22 cellular contexts compared by ENCODE assay signal in the genomic region with DNA sequence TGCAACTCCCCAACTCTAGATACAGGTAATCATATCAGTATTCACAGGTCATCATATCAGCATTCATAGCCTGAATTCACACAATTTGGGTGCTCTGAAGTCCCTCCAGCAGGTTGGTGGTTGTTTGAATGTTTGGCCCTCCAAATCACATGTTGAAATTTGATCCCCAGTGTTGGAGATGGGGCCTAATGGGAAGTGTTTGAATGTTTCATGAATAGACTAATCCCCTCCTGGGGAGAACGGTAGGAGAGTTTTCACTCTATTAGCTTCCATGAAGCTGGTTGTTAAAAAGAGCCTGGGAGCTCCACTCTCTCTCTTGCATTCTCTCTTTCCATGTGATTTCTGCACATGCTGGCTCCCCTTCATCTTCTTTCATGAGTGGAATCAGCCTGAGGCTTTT.
DNase-seq lines count a peak whose midpoint lies in the region; ATAC-seq and TF ChIP-seq lines count a peak whose summit lies in the region.
"Had no signal": no experiment of that assay in that cellular context is flagged by ENCODE, and none has a peak within 500 bp of the region (broad histone marks: within the 10 kb centered on the region; RNA-seq: fewer than 3 reads in every experiment).

No MANE protein-coding gene starts in this region.

- H3K27ac ChIP-seq in iPS DF 6.9 (ENCODE audit: low read length): no peak overlapping the region
- H3K27ac ChIP-seq: A549, gastrocnemius medialis, skin epidermis, VCaP had no signal

- H3K36me3 ChIP-seq in iPS DF 6.9 (ENCODE audit: control insufficient read depth, insufficient read depth, low read length): no peaks in the 10 kb centered on the region
- H3K36me3 ChIP-seq: BE2C, gastrocnemius medialis, HAP-1 had no signal

- no CpG with 5 or more reads among the region's 1 CpG for whole genome bisulfite sequencing in iPS DF 6.9 (ENCODE audit: insufficient coverage, insufficient read length)

- DNase-seq in NCI-H345 (lab: John Stamatoyannopoulos, UW) (peak; percentile 37), NCI-H345 treated with DMSO at 0.1 percent for 48 hours (lab: John Stamatoyannopoulos, UW; ENCODE audit: unreplicated experiment) (no peak), NCI-H748 treated with DMSO at 0.1 percent for 48 hours (lab: John Stamatoyannopoulos, UW) (peak; percentile 7), iPS DF 6.9 (ENCODE audit: low read depth, low spot score) (peak; percentile 20), HEK293T (ENCODE audit: extremely low spot score) (no peak), NCI-H1436 (lab: John Stamatoyannopoulos, UW) (no peak)
- DNase-seq: activated CD4-positive, alpha-beta T cell treated with anti-CD3 and anti-CD28 coated beads, Interleukin-2, amount 10 ng/mL, durations not matched to agents 7 days and 5 days; activated CD8-positive, alpha-beta memory T cell treated with anti-CD3 and anti-CD28 coated beads, Interleukin-2, amount 10 ng/mL, durations not matched to agents 7 days and 5 days; activated naive CD4-positive, alpha-beta T cell treated with anti-CD3 and anti-CD28 coated beads, Interleukin-2, amount 50 U/mL, for 16 hours; BE2C; cortex of kidney; DND-41; gastrocnemius medialis; hypothalamus; mammary epithelial cell; NCI-H82 had no signal

- CTCF ChIA-PET in HEK293T (lab: Yijun Ruan, JAX): no interaction called here

- no peaks in the 10 kb centered on the region for H3K9me3 ChIP-seq in iPS DF 6.9 (ENCODE audit: control insufficient read depth, insufficient read depth, low read length)
- H3K9me3 ChIP-seq: A549, BE2C, gastrocnemius medialis, HAP-1 had no signal

- H3K4me3 ChIP-seq in iPS DF 6.9 (ENCODE audit: low read length): no peak overlapping the region
- H3K4me3 ChIP-seq: A549, gastrocnemius medialis, HAP-1, skin epidermis had no signal

- no peaks in the 10 kb centered on the region for H3K27me3 ChIP-seq in iPS DF 6.9 (ENCODE audit: control insufficient read depth, insufficient read depth, low read length)
- H3K27me3 ChIP-seq: BE2C, gastrocnemius medialis had no signal

- POLR2A ChIA-PET in HEK293T (lab: Yijun Ruan, JAX): no interaction called here

- peaks cover 2% of the 10 kb centered on the region; the same call in 1 of the 2 replicates for H3K4me1 ChIP-seq in iPS DF 6.9 (ENCODE audit: control insufficient read depth, insufficient read depth, low read length)
- H3K4me1 ChIP-seq: A549, BE2C, gastrocnemius medialis had no signal

- no peak for ATAC-seq in HG03521 (IDR thresholded peaks at IDR 0.05; ENCODE audit: unreplicated experiment)
- no peak for ATAC-seq in GM21423 (IDR thresholded peaks at IDR 0.05; ENCODE audit: unreplicated experiment)
- ATAC-seq: A549; activated CD8-positive, alpha-beta memory T cell treated with anti-CD3 and anti-CD28 coated beads, Interleukin-2, amount 10 ng/mL, durations not matched to agents 7 days and 5 days; gastrocnemius medialis had no signal

TF ChIP-seq in HEK293T, 16 proteins besides CTCF, POLR2A, EP300 and RAD21:
- TF ChIP-seq ELF4 (IDR thresholded peaks at IDR 0.05) (no peak), CTBP1 (IDR thresholded peaks at IDR 0.05; ENCODE audit: borderline replicate concordance) (no peak), TARDBP (IDR thresholded peaks at IDR 0.05) (no peak), SUZ12 (IDR thresholded peaks at IDR 0.05) (no peak), FOXK2 (IDR thresholded peaks at IDR 0.05) (no peak), L3MBTL2 (conservative IDR thresholded peaks at IDR 0.05) (no peak), ZNF384 (IDR thresholded peaks at IDR 0.05) (no peak), HDGF (IDR thresholded peaks at IDR 0.05; ENCODE audit: borderline replicate concordance) (no peak), LEF1 (IDR thresholded peaks at IDR 0.05; ENCODE audit: borderline replicate concordance) (no peak), FOXA1 (IDR thresholded peaks at IDR 0.05) (no peak), BHLHE40 (IDR thresholded peaks at IDR 0.05; ENCODE audit: borderline replicate concordance) (no peak)

Comparison
In these comparisons a context has a peak if more than half of its experiments do, and no peak if none do; other contexts are left out.
1. DNase-seq: peak in NCI-H345 (single experiment), NCI-H748 treated with DMSO at 0.1 percent for 48 hours (single experiment) and iPS DF 6.9 (single experiment); none in NCI-H345 treated with DMSO at 0.1 percent for 48 hours (single experiment), HEK293T (single experiment) and NCI-H1436 (single experiment).